In genomic region chr12:23640754-23641153, GRCh38 we compare ENCODE assay signal across 19 cellular contexts.
DNase-seq lines count a peak whose midpoint lies in the region; ATAC-seq lines count a peak whose summit lies in the region.
"Had no signal": no experiment of that assay in that cellular context is flagged by ENCODE, and none has a peak within 500 bp of the region (broad histone marks: within the 10 kb centered on the region; RNA-seq: fewer than 3 reads in every experiment).

No MANE protein-coding gene starts in this region.

- DNase-seq in Ammon's horn (ENCODE audit: low spot score) (peak; percentile 24), NCI-H1417 (lab: John Stamatoyannopoulos, UW) (peak; percentile 28 to 87 (median 39)), NCI-H69 (lab: John Stamatoyannopoulos, UW) (peak; percentile 97), putamen (ENCODE audit: low spot score) (no peak), AG08396 (ENCODE audit: low spot score) (no peak)
- DNase-seq: activated CD4-positive, alpha-beta T cell treated with anti-CD3 and anti-CD28 coated beads for 48 hours; activated naive CD8-positive, alpha-beta T cell treated with anti-CD3 and anti-CD28 coated beads, Interleukin-2, amount 10 ng/mL, durations not matched to agents 7 days and 5 days; CD4-positive, alpha-beta memory T cell; HCEC 1CT; kidney glomerular epithelial cell; naive B cell; NCI-H2171; stimulated activated CD4-positive, alpha-beta T cell treated with anti-CD3 and anti-CD28 coated beads, Interleukin-4, amount 100 ng/mL, for 4 hours had no signal

- H3K36me3 ChIP-seq in iPS-18a (ENCODE audit: control insufficient read depth, low read depth, low read length): no peaks in the 10 kb centered on the region
- H3K36me3 ChIP-seq: gastroesophageal sphincter, right atrium auricular region had no signal

- H3K27me3 ChIP-seq in iPS-18a (ENCODE audit: control insufficient read depth, insufficient read depth, low read length): no peaks in the 10 kb centered on the region
- H3K27me3 ChIP-seq: gastroesophageal sphincter, right atrium auricular region had no signal

- peaks cover 26% of the 10 kb centered on the region for H3K4me1 ChIP-seq in iPS-18a (ENCODE audit: control insufficient read depth, low read depth, low read length)
- H3K4me1 ChIP-seq: gastroesophageal sphincter, right atrium auricular region had no signal

- no peaks in the 10 kb centered on the region for H3K9me3 ChIP-seq in iPS-18a (ENCODE audit: control insufficient read depth, low read depth, low read length)
- H3K9me3 ChIP-seq: gastroesophageal sphincter, right atrium auricular region had no signal

- H3K4me3 ChIP-seq in iPS-18a (ENCODE audit: low read length): peak overlapping the region; percentile 34
- H3K4me3 ChIP-seq: gastroesophageal sphincter, right atrium auricular region had no signal

- H3K27ac ChIP-seq in iPS-18a (ENCODE audit: low read length): peak overlapping the region; percentile 77
- H3K27ac ChIP-seq: gastroesophageal sphincter, right atrium auricular region had no signal

- ATAC-seq in GM21786 (IDR thresholded peaks at IDR 0.05; ENCODE audit: unreplicated experiment) (no peak), HG03139 (IDR thresholded peaks at IDR 0.05; ENCODE audit: unreplicated experiment) (no peak)
- ATAC-seq: gastroesophageal sphincter; stimulated activated effector memory CD8-positive, alpha-beta T cell treated with anti-CD3 and anti-CD28 coated beads, Interleukin-12 subunit alpha, Interleukin-12 subunit beta, amount 100 ng/mL, for 72 hours had no signal

- peak overlapping the region; percentile 26 for H3K9ac ChIP-seq in iPS-18a (ENCODE audit: low read length)

Comparison
In these comparisons a context has a peak if more than half of its experiments do, and no peak if none do; other contexts are left out.
1. DNase-seq: peak in Ammon's horn (single experiment), NCI-H1417 (3 of 3) and NCI-H69 (single experiment); none in putamen (single experiment) and AG08396 (single experiment).